In genomic region chr3:126399348-126399730, GRCh38 we compare ENCODE assay signal across 15 cellular contexts. TPM values are rescaled to one million over a fixed set of nuclear protein-coding genes. Genes with fewer than 3 reads are reported as not detected.
DNase-seq lines count a peak whose midpoint lies in the region; ATAC-seq, FAIRE-seq and TF ChIP-seq lines count a peak whose summit lies in the region.
"Had no signal": no experiment of that assay in that cellular context is flagged by ENCODE, and none has a peak within 500 bp of the region (broad histone marks: within the 10 kb centered on the region; RNA-seq: fewer than 3 reads in every experiment).

No MANE protein-coding gene starts in this region.

- intact Hi-C loops in CD14-positive monocyte (cut with micrococcal nuclease): loop anchor here in 1 of 2 donors (10.0 kb wide), 1 partner anchor 475 kb away; no protein-coding TSS in a partner anchor
- intact Hi-C loops in GM12878 (cut with micrococcal nuclease; ENCODE audit: unreplicated experiment): no loop called here
- intact Hi-C loops in Caco-2 (cut with micrococcal nuclease; ENCODE audit: unreplicated experiment): no loop called here

- no peaks in the 10 kb centered on the region for H3K36me3 ChIP-seq in GM12878 (ENCODE audit: control insufficient read depth in 2 of 2, insufficient read depth in 2 of 2, low read length in 1 of 2)
- no peaks in the 10 kb centered on the region for H3K36me3 ChIP-seq in Caco-2 (ENCODE audit: control insufficient read depth, insufficient read depth, low read length)

- no peak for TF ChIP-seq RAD21 in GM12878 (IDR thresholded peaks at IDR 0.05; ENCODE audit: insufficient read depth, low read depth, low read length)

- TF ChIP-seq EP300 in GM12878 (IDR thresholded peaks at IDR 0.05; ENCODE audit: borderline replicate concordance in 1 of 2, control insufficient read depth in 1 of 2, low read depth in 2 of 2, low read length in 2 of 2): no peak

- POLR2A ChIA-PET in GM12878 (lab: Charles Lee) (no interaction called here), Caco-2 (lab: Charles Lee) (no interaction called here)

- H3K27me3 Mint-ChIP-seq in CD14-positive monocyte (ENCODE audit: low read depth in 3 of 3): peaks cover 24 to 29% (median 24%) of the 10 kb centered on the region in 3 donors
- H3K27me3 Mint-ChIP-seq in Caco-2 (ENCODE audit: insufficient read depth, unreplicated experiment): peaks cover 11% of the 10 kb centered on the region

- no peak for TF ChIP-seq CTCF in CD14-positive monocyte (IDR thresholded peaks at IDR 0.05)
- no peak for TF ChIP-seq CTCF in GM12878 (IDR thresholded peaks at IDR 0.05 in 2 of 3, conservative IDR thresholded peaks at IDR 0.05 in 1 of 3; ENCODE audit: control insufficient read depth in 2 of 3, extremely low read depth in 1 of 3, insufficient read depth in 1 of 3, low read depth in 3 of 3, low read length in 3 of 3)
- TF ChIP-seq CTCF in Caco-2 (IDR thresholded peaks at IDR 0.05; ENCODE audit: insufficient read depth in 1 of 2, low read depth in 1 of 2, low read length in 1 of 2, severe bottlenecking in 1 of 2, unreplicated experiment in 1 of 2): no peak

- SMC1A ChIA-PET in GM12878 (lab: Charles Lee; ENCODE audit: uncharacterized antibody, unreplicated experiment): interaction anchor here (1.6 kb wide), 1 partner anchor 72 kb away, joined by 4 read pairs; no protein-coding TSS in a partner anchor

- RAD21 ChIA-PET in GM12878 (lab: Charles Lee; ENCODE audit: unreplicated experiment): no interaction called here

- H3K9me3 Mint-ChIP-seq in CD14-positive monocyte (peaks cover 19 to 41% (median 31%) of the 10 kb centered on the region in 7 donors), Caco-2 (ENCODE audit: unreplicated experiment) (no peaks in the 10 kb centered on the region)
- H3K9me3 Mint-ChIP-seq: activated CD4-positive, alpha-beta T cell treated with anti-CD3 and anti-CD28 coated beads, Interleukin-2, amount 10 ng/mL, durations not matched to agents 24 days and 14 days; activated naive CD4-positive, alpha-beta T cell treated with anti-CD3 and anti-CD28 coated beads for 36 hours had no signal

- DNase-seq in CD14-positive monocyte (ENCODE audit: low spot score) (no peak), HT-29 (ENCODE audit: low spot score) (peak; percentile 54), GM12878 (ENCODE audit: low read depth, low spot score) (peak; percentile 64), Caco-2 (no peak), NCI-H510A (lab: John Stamatoyannopoulos, UW) (no peak), caudate nucleus (lab: John Stamatoyannopoulos, UW) (no peak), NCI-H1105 (lab: John Stamatoyannopoulos, UW) (no peak)
- DNase-seq: activated CD4-positive, alpha-beta T cell treated with anti-CD3 and anti-CD28 coated beads, Interleukin-2, amount 10 ng/mL, durations not matched to agents 24 days and 14 days; activated naive CD4-positive, alpha-beta T cell treated with anti-CD3 and anti-CD28 coated beads for 36 hours; NCI-H2171; SHP77 had no signal

- H3K27me3 ChIP-seq in GM12878 (replicated peaks in 1 of 2; ENCODE audit: control insufficient read depth in 2 of 2, insufficient read depth in 2 of 2, low read length in 1 of 2) (no peaks in the 10 kb centered on the region), Caco-2 (replicated peaks; ENCODE audit: control insufficient read depth, insufficient read depth, low read length) (no peaks in the 10 kb centered on the region; the same call in 1 of the 2 replicates)

- no peaks in the 10 kb centered on the region for H3K79me2 ChIP-seq in GM12878 (ENCODE audit: control insufficient read depth, insufficient read depth, low read length)
- H3K79me2 ChIP-seq: parathyroid adenoma had no signal

- in situ Hi-C loops in GM12878 (cut with MboI): loop anchor here (10.0 to 25.0 kb wide), 2 partner anchors 112 to 265 kb away; no protein-coding TSS in a partner anchor

- H3K27ac ChIP-seq in GM12878 (ENCODE audit: control insufficient read depth, insufficient read depth) (no peak overlapping the region), caudate nucleus (ENCODE audit: low read depth, low read length) (no peak overlapping the region)
- H3K27ac ChIP-seq: coronary artery, parathyroid adenoma had no signal

- H3K36me3 Mint-ChIP-seq in CD14-positive monocyte (peaks cover 0 to 2% of the 10 kb centered on the region in 2 donors), Caco-2 (ENCODE audit: insufficient read depth, unreplicated experiment) (no peaks in the 10 kb centered on the region)

- no peaks in the 10 kb centered on the region for H4K20me1 ChIP-seq in GM12878 (ENCODE audit: control insufficient read depth, insufficient read depth)

- H3K4me1 ChIP-seq in GM12878 (ENCODE audit: control insufficient read depth, insufficient read depth, low read length): peaks cover 8% of the 10 kb centered on the region; the same call in 1 of the 2 replicates
- H3K4me1 ChIP-seq in Caco-2: no peaks in the 10 kb centered on the region

- H3K4me3 Mint-ChIP-seq in CD14-positive monocyte (no peak overlapping the region), Caco-2 (ENCODE audit: unreplicated experiment) (no peak overlapping the region)
- H3K4me3 Mint-ChIP-seq: activated CD4-positive, alpha-beta T cell treated with anti-CD3 and anti-CD28 coated beads, Interleukin-2, amount 10 ng/mL, durations not matched to agents 24 days and 14 days; activated naive CD4-positive, alpha-beta T cell treated with anti-CD3 and anti-CD28 coated beads for 36 hours had no signal

- BruUV-seq in GM12878 (replicated peaks; lab: Mats Ljungman, UMichigan): no TSS peak
- BruUV-seq in Caco-2 (replicated peaks; lab: Mats Ljungman, UMichigan): no TSS peak

- CTCF ChIA-PET in GM12878 (lab: Yijun Ruan, JAX): no interaction called here
- CTCF ChIA-PET in Caco-2 (lab: Charles Lee): no interaction called here

- FAIRE-seq in GM12878 (lab: Jason Lieb, UNC): peak; percentile 78

- WGBS in GM12878 (ENCODE audit: insufficient coverage, insufficient replicate concordance, low lambda C conversion rate, missing lambda C conversion rate): 82% methylated on average over 1 of the region's 1 CpG

- peaks cover 3% of the 10 kb centered on the region; the same call in 1 of the 3 replicates for H3K9me3 ChIP-seq in GM12878 (replicated peaks; ENCODE audit: control insufficient read depth, insufficient read depth, low read length)
- no peaks in the 10 kb centered on the region for H3K9me3 ChIP-seq in Caco-2

- TF ChIP-seq POLR2A in GM12878 (IDR thresholded peaks at IDR 0.05; ENCODE audit: low read depth, low read length): no peak

- H3K27ac Mint-ChIP-seq in CD14-positive monocyte: peak overlapping the region in 6 of 7 donors; percentile 9 to 90 (median 83)
- H3K27ac Mint-ChIP-seq in Caco-2 (ENCODE audit: unreplicated experiment): no peak overlapping the region
- H3K27ac Mint-ChIP-seq: activated CD4-positive, alpha-beta T cell treated with anti-CD3 and anti-CD28 coated beads, Interleukin-2, amount 10 ng/mL, durations not matched to agents 24 days and 14 days; activated naive CD4-positive, alpha-beta T cell treated with anti-CD3 and anti-CD28 coated beads for 36 hours had no signal

- ATAC-seq in GM19468 (IDR thresholded peaks at IDR 0.05; ENCODE audit: extremely low read depth, unreplicated experiment) (peak; percentile 23), GM12878 (peak; percentile 79)

- no peak overlapping the region for H3K4me3 ChIP-seq in GM12878
- no peak overlapping the region for H3K4me3 ChIP-seq in Caco-2 (ENCODE audit: low read depth, low read length)
- H3K4me3 ChIP-seq: coronary artery had no signal

- no peak overlapping the region for H3K4me2 ChIP-seq in GM12878 (ENCODE audit: control insufficient read depth, insufficient read depth)

- no peak overlapping the region for H3K9ac ChIP-seq in GM12878 (ENCODE audit: control insufficient read depth, insufficient read depth, low read length)
- H3K9ac ChIP-seq: parathyroid adenoma had no signal

- H2AFZ ChIP-seq in GM12878 (ENCODE audit: control insufficient read depth, low read depth, low read length): no peak overlapping the region
- H2AFZ ChIP-seq: parathyroid adenoma had no signal

- H3K4me1 Mint-ChIP-seq in CD14-positive monocyte (peaks cover 7% of the 10 kb centered on the region), Caco-2 (ENCODE audit: low read depth, unreplicated experiment) (no peaks in the 10 kb centered on the region)
- H3K4me1 Mint-ChIP-seq: activated CD4-positive, alpha-beta T cell treated with anti-CD3 and anti-CD28 coated beads, Interleukin-2, amount 10 ng/mL, durations not matched to agents 24 days and 14 days had no signal

RNA-seq across cellular contexts. Expression of gene CFAP100, which starts 4.6 kb away (rescaled TPM):
- polyA plus RNA-seq in CD14-positive monocyte (not detected), GM12878 (2011; rRNA removed) (not detected in 2 replicates), GM12878 (2014; fragmentation: Illumina TruSeq; extraction: Trizol) (not detected in 2 replicates), GM12878 (2014; fragmentation: Nextera tagmentation; extraction: Ambion mirVana) (not detected), GM12878 (2014; rRNA removed) (0.04 TPM in 1 of 2 replicates, not detected in the other), GM12878 (2016; fragmentation: Nextera tagmentation; extraction: Ambion mirVana) (under 1 TPM in 1 of 2 experiments, not detected in 1; 0.27 TPM)
- total RNA-seq in HT-29 (2014; rRNA removed; shearing (Covaris generic)): 0.64 and 2.3 TPM in 2 replicates
- not detected in 2 replicates for total RNA-seq in GM12878 (2013; cell fraction: nucleolus; rRNA removed)
- total RNA-seq in GM12878 (2014; rRNA removed) (not detected in 2 replicates), GM12878 (2014; rRNA removed; fragmentation: Illumina TruSeq; extraction: Trizol) (not detected in 2 replicates), GM12878 (2021) (not detected in 2 replicates), Caco-2 (2022) (not detected in 2 replicates)
- not detected for polyA plus RNA-seq in GM12878 (2011; ENCODE audit: low read depth)
- not detected in 2 replicates for polyA plus RNA-seq in GM12878 (2011; cell fraction: cytosol; rRNA removed)
- polyA plus RNA-seq in GM12878 (2011; cell fraction: nucleus; rRNA removed): not detected in 2 replicates
- polyA plus RNA-seq in GM12878 (2012): not detected in 2 replicates
- not detected in 2 replicates for polyA minus RNA-seq in GM12878 (2011; rRNA and poly(A)+ RNA removed)
- polyA minus RNA-seq in GM12878 (2011; cell fraction: cytosol; rRNA and poly(A)+ RNA removed): not detected in 2 replicates
- not detected in 2 replicates for polyA minus RNA-seq in GM12878 (2011; cell fraction: nucleus; rRNA and poly(A)+ RNA removed)
- total RNA-seq: activated CD4-positive, alpha-beta T cell treated with anti-CD3 and anti-CD28 coated beads, Interleukin-2, amount 10 ng/mL, durations not matched to agents 24 days and 14 days; activated naive CD4-positive, alpha-beta T cell treated with anti-CD3 and anti-CD28 coated beads for 36 hours; lung microvascular endothelial cell had no signal

RNA-seq across cellular contexts. Expression of gene KLF15, which starts 42.1 kb away (rescaled TPM):
- polyA plus RNA-seq in CD14-positive monocyte: not detected
- total RNA-seq in HT-29 (2014; rRNA removed; shearing (Covaris generic)): 8.2 and 12.8 TPM in 2 replicates
- total RNA-seq in GM12878 (2013; cell fraction: nucleolus; rRNA removed): not detected in 2 replicates
- not detected in 2 replicates for total RNA-seq in GM12878 (2014; rRNA removed)
- total RNA-seq in GM12878 (2014; rRNA removed; fragmentation: Illumina TruSeq; extraction: Trizol): not detected in 2 replicates
- 0.15 TPM in 1 of 2 replicates, not detected in the other for total RNA-seq in GM12878 (2021)
- not detected for polyA plus RNA-seq in GM12878 (2011; ENCODE audit: low read depth)
- not detected in 2 replicates for polyA plus RNA-seq in GM12878 (2011; rRNA removed)
- polyA plus RNA-seq in GM12878 (2011; cell fraction: cytosol; rRNA removed): 0.04 and 0.05 TPM in 2 replicates
- polyA plus RNA-seq in GM12878 (2011; cell fraction: nucleus; rRNA removed): 0.07 and 0.09 TPM in 2 replicates
- polyA plus RNA-seq in GM12878 (2012): 0.11 TPM in 2 replicates
- polyA plus RNA-seq in GM12878 (2014; fragmentation: Illumina TruSeq; extraction: Trizol): not detected in 2 replicates
- polyA plus RNA-seq in GM12878 (2014; fragmentation: Nextera tagmentation; extraction: Ambion mirVana): not detected
- not detected in 2 replicates for polyA plus RNA-seq in GM12878 (2014; rRNA removed)
- not detected for polyA plus RNA-seq in GM12878 (2016; fragmentation: Nextera tagmentation; extraction: Ambion mirVana)
- 0.07 TPM in 1 of 2 replicates, not detected in the other for polyA minus RNA-seq in GM12878 (2011; rRNA and poly(A)+ RNA removed)
- polyA minus RNA-seq in GM12878 (2011; cell fraction: cytosol; rRNA and poly(A)+ RNA removed): not detected in 2 replicates
- 0.19 TPM in 1 of 2 replicates, not detected in the other for polyA minus RNA-seq in GM12878 (2011; cell fraction: nucleus; rRNA and poly(A)+ RNA removed)
- total RNA-seq in Caco-2 (2022): 2.7 and 3.9 TPM in 2 replicates

Comparison
In these comparisons a context has a peak if more than half of its experiments do, and no peak if none do; other contexts are left out.
1. DNase-seq: peak in HT-29 (single experiment) and GM12878 (single experiment); none in CD14-positive monocyte (single experiment), Caco-2 (0 of 2), NCI-H510A (single experiment), caudate nucleus (0 of 61) and NCI-H1105 (single experiment).